Comparison of ENCODE assay signal across 1 cellular context in the genomic region with DNA sequence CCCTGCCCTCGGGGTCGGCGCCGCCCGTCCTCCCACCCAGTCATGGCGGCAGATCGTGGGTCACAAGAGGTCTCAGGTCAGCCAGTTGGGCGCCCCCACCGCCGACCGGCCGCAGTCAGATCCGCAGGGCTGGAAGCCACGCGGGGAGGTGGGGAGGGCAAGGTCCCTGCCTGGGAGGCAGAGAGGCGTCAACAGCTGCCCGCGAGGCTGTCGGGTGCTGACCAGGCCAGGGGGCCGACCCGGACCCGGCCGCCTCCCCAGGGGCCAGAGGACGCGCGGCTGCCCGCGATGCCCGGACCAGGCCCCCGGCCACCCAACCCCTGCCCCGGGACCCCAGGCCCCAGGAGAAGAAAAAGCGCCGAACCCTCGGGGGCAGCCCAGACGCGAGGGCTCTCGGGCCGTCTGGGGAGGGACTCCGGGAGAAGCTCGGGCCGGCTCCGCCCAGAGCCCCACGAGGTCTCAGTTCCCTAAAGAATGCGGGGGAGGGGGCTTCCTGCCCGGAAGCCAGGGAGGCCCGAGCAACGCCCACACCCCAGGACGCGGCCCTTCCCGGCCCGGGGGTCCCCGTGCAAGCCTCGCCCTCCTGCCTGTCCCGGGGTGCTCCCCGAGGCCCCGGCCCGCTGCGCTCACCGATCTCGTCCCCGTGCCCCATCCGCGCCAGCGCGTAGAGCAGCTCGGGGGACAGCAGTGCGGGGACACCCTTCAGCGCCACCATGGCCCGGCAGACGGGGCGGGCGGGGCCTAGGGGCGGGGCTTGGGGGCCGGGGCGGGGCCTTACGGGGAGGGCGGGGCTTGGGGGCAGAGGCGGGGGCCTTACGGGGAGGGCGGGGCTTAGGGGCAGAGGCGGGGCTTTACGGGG.
TF ChIP-seq lines count a peak whose summit lies in the region.

A gene with protein sequence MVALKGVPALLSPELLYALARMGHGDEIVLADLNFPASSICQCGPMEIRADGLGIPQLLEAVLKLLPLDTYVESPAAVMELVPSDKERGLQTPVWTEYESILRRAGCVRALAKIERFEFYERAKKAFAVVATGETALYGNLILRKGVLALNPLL (minus strand): TSS at position 727 of the 859 bp plus-strand sequence. CDS start 12 bp downstream, at position 715.

TF ChIP-seq in GM12878, 131 proteins besides CTCF, POLR2A, EP300 and RAD21 (continues in another document):
- TF ChIP-seq IKZF1 (conservative IDR thresholded peaks at IDR 0.05), result peak; percentile 84
- TF ChIP-seq POU2F2 (IDR thresholded peaks at IDR 0.05; ENCODE audit: borderline replicate concordance, low read depth, low read length), result peak; percentile 45; the same call in 1 of the 3 replicates
- 0 out of 2 replicates have a peak, but pooled peaks have one; percentile 26 for TF ChIP-seq TBL1XR1 (IDR thresholded peaks at IDR 0.05; ENCODE audit: low read depth, low read length)
- peak in 1 of 2 experiments; percentile 28; a peak in 1 of 4 replicates for TF ChIP-seq IKZF2 (IDR thresholded peaks at IDR 0.05)
- TF ChIP-seq CREB1 (IDR thresholded peaks at IDR 0.05; ENCODE audit: low read depth), result no peak
- TF ChIP-seq, protein P1, sequence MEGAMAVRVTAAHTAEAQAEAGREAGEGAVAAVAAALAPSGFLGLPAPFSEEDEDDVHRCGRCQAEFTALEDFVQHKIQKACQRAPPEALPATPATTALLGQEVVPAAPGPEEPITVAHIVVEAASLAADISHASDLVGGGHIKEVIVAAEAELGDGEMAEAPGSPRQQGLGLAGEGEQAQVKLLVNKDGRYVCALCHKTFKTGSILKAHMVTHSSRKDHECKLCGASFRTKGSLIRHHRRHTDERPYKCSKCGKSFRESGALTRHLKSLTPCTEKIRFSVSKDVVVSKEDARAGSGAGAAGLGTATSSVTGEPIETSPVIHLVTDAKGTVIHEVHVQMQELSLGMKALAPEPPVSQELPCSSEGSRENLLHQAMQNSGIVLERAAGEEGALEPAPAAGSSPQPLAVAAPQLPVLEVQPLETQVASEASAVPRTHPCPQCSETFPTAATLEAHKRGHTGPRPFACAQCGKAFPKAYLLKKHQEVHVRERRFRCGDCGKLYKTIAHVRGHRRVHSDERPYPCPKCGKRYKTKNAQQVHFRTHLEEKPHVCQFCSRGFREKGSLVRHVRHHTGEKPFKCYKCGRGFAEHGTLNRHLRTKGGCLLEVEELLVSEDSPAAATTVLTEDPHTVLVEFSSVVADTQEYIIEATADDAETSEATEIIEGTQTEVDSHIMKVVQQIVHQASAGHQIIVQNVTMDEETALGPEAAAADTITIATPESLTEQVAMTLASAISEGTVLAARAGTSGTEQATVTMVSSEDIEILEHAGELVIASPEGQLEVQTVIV (IDR thresholded peaks at IDR 0.05; ENCODE audit: borderline replicate concordance, partially characterized antibody), result peak; percentile 39
- peak; percentile 61; the same call in 1 of the 2 replicates for TF ChIP-seq TAF1 (IDR thresholded peaks at IDR 0.05; ENCODE audit: borderline replicate concordance, low read depth, low read length)
- TF ChIP-seq NRF1 (conservative IDR thresholded peaks at IDR 0.05; ENCODE audit: low read depth, low read length), result no peak
- TF ChIP-seq RUNX3 (IDR thresholded peaks at IDR 0.05; ENCODE audit: low read length), result 0 out of 2 replicates have a peak, but pooled peaks have one; percentile 7
- 0 out of 2 replicates have a peak, but pooled peaks have one; percentile 43 for TF ChIP-seq CHD2 (IDR thresholded peaks at IDR 0.05; ENCODE audit: borderline replicate concordance, low read depth, low read length)
- TF ChIP-seq RFX5 (IDR thresholded peaks at IDR 0.05; ENCODE audit: low read depth, low read length), result no peak
- peak; percentile 53 for TF ChIP-seq RELA (IDR thresholded peaks at IDR 0.05; ENCODE audit: borderline replicate concordance, partially characterized antibody)
- TF ChIP-seq, protein P2, sequence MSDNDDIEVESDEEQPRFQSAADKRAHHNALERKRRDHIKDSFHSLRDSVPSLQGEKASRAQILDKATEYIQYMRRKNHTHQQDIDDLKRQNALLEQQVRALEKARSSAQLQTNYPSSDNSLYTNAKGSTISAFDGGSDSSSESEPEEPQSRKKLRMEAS (IDR thresholded peaks at IDR 0.05; ENCODE audit: low read depth, low read length), result peak; percentile 44; the same call in 1 of the 2 replicates
- TF ChIP-seq HDAC6 (IDR thresholded peaks at IDR 0.05; ENCODE audit: unreplicated experiment), result no peak
- TF ChIP-seq MYB (IDR thresholded peaks at IDR 0.05; ENCODE audit: borderline replicate concordance, low read depth, low read length), result no peak
- TF ChIP-seq ESRRA (IDR thresholded peaks at IDR 0.05; ENCODE audit: low read length), result no peak
- TF ChIP-seq, protein P3, sequence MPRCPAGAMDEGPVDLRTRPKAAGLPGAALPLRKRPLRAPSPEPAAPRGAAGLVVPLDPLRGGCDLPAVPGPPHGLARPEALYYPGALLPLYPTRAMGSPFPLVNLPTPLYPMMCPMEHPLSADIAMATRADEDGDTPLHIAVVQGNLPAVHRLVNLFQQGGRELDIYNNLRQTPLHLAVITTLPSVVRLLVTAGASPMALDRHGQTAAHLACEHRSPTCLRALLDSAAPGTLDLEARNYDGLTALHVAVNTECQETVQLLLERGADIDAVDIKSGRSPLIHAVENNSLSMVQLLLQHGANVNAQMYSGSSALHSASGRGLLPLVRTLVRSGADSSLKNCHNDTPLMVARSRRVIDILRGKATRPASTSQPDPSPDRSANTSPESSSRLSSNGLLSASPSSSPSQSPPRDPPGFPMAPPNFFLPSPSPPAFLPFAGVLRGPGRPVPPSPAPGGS (IDR thresholded peaks at IDR 0.05; ENCODE audit: borderline replicate concordance, insufficient read depth, low read depth, low read length, poor library complexity, severe bottlenecking), result peak; percentile 25
- no peak for TF ChIP-seq NR2C1 (IDR thresholded peaks at IDR 0.05)
- TF ChIP-seq GABPA (IDR thresholded peaks at IDR 0.05; ENCODE audit: low read depth), result no peak; the same call in 1 of the 2 replicates
- 0 out of 2 replicates have a peak, but pooled peaks have one; percentile 50 for TF ChIP-seq ZNF207 (IDR thresholded peaks at IDR 0.05; ENCODE audit: borderline replicate concordance)
- peak; percentile 40 for TF ChIP-seq MEF2B (IDR thresholded peaks at IDR 0.05; ENCODE audit: partially characterized antibody, poor library complexity, severe bottlenecking)
- no peak for TF ChIP-seq RCOR1 (conservative IDR thresholded peaks at IDR 0.05; ENCODE audit: low read depth, low read length)
- peak; percentile 41; the same call in 1 of the 2 replicates for TF ChIP-seq RB1 (IDR thresholded peaks at IDR 0.05; ENCODE audit: borderline replicate concordance)
- peak in 1 of 2 experiments; percentile 51; a peak in 1 of 4 replicates for TF ChIP-seq BHLHE40 (IDR thresholded peaks at IDR 0.05; ENCODE audit: borderline replicate concordance in 1 of 2, low read depth in 2 of 2, low read length in 1 of 2)
- TF ChIP-seq SRF (IDR thresholded peaks at IDR 0.05; ENCODE audit: low read depth in 2 of 2, low read length in 2 of 2), result 0 out of 4 replicates have a peak, but pooled peaks of 1 of the 2 experiments have one; percentile 4
- TF ChIP-seq ZSCAN29 (IDR thresholded peaks at IDR 0.05), result no peak
- TF ChIP-seq SREBF1 (IDR thresholded peaks at IDR 0.05; ENCODE audit: low read length), result no peak
- TF ChIP-seq SPI1 (IDR thresholded peaks at IDR 0.05; ENCODE audit: borderline replicate concordance, insufficient read depth, low read depth, low read length), result peak; percentile 74
- no peak for TF ChIP-seq NR2C2 (IDR thresholded peaks at IDR 0.05; ENCODE audit: borderline replicate concordance, control insufficient read depth, insufficient read length, low read depth)
- TF ChIP-seq, protein P4, sequence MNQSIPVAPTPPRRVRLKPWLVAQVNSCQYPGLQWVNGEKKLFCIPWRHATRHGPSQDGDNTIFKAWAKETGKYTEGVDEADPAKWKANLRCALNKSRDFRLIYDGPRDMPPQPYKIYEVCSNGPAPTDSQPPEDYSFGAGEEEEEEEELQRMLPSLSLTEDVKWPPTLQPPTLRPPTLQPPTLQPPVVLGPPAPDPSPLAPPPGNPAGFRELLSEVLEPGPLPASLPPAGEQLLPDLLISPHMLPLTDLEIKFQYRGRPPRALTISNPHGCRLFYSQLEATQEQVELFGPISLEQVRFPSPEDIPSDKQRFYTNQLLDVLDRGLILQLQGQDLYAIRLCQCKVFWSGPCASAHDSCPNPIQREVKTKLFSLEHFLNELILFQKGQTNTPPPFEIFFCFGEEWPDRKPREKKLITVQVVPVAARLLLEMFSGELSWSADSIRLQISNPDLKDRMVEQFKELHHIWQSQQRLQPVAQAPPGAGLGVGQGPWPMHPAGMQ (IDR thresholded peaks at IDR 0.05; ENCODE audit: borderline replicate concordance), result no peak
- TF ChIP-seq NBN (IDR thresholded peaks at IDR 0.05), result no peak
- TF ChIP-seq CBFB (IDR thresholded peaks at IDR 0.05; ENCODE audit: low read depth), result no peak
- TF ChIP-seq, protein P5, sequence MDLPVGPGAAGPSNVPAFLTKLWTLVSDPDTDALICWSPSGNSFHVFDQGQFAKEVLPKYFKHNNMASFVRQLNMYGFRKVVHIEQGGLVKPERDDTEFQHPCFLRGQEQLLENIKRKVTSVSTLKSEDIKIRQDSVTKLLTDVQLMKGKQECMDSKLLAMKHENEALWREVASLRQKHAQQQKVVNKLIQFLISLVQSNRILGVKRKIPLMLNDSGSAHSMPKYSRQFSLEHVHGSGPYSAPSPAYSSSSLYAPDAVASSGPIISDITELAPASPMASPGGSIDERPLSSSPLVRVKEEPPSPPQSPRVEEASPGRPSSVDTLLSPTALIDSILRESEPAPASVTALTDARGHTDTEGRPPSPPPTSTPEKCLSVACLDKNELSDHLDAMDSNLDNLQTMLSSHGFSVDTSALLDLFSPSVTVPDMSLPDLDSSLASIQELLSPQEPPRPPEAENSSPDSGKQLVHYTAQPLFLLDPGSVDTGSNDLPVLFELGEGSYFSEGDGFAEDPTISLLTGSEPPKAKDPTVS (IDR thresholded peaks at IDR 0.05; ENCODE audit: low read depth, low read length), result no peak
- TF ChIP-seq, protein P6, sequence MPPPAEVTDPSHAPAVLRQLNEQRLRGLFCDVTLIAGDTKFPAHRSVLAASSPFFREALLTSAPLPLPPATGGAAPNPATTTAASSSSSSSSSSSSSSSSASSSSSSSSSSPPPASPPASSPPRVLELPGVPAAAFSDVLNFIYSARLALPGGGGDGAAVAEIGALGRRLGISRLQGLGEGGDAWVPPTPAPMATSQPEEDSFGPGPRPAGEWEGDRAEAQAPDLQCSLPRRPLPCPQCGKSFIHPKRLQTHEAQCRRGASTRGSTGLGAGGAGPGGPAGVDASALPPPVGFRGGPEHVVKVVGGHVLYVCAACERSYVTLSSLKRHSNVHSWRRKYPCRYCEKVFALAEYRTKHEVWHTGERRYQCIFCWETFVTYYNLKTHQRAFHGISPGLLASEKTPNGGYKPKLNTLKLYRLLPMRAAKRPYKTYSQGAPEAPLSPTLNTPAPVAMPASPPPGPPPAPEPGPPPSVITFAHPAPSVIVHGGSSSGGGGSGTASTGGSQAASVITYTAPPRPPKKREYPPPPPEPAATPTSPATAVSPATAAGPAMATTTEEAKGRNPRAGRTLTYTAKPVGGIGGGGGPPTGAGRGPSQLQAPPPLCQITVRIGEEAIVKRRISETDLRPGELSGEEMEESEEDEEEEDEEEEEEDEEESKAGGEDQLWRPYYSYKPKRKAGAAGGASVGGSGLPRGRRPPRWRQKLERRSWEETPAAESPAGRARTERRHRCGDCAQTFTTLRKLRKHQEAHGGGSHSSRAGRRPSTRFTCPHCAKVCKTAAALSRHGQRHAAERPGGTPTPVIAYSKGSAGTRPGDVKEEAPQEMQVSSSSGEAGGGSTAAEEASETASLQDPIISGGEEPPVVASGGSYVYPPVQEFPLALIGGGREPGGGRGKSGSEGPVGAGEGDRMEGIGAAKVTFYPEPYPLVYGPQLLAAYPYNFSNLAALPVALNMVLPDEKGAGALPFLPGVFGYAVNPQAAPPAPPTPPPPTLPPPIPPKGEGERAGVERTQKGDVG (CRISPR knock-in tag; IDR thresholded peaks at IDR 0.05), result no peak
- TF ChIP-seq, protein P7, sequence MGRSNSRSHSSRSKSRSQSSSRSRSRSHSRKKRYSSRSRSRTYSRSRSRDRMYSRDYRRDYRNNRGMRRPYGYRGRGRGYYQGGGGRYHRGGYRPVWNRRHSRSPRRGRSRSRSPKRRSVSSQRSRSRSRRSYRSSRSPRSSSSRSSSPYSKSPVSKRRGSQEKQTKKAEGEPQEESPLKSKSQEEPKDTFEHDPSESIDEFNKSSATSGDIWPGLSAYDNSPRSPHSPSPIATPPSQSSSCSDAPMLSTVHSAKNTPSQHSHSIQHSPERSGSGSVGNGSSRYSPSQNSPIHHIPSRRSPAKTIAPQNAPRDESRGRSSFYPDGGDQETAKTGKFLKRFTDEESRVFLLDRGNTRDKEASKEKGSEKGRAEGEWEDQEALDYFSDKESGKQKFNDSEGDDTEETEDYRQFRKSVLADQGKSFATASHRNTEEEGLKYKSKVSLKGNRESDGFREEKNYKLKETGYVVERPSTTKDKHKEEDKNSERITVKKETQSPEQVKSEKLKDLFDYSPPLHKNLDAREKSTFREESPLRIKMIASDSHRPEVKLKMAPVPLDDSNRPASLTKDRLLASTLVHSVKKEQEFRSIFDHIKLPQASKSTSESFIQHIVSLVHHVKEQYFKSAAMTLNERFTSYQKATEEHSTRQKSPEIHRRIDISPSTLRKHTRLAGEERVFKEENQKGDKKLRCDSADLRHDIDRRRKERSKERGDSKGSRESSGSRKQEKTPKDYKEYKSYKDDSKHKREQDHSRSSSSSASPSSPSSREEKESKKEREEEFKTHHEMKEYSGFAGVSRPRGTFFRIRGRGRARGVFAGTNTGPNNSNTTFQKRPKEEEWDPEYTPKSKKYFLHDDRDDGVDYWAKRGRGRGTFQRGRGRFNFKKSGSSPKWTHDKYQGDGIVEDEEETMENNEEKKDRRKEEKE (IDR thresholded peaks at IDR 0.05), result no peak
- no peak for TF ChIP-seq SMAD5 (IDR thresholded peaks at IDR 0.05; ENCODE audit: low read depth)
- TF ChIP-seq, protein P8, sequence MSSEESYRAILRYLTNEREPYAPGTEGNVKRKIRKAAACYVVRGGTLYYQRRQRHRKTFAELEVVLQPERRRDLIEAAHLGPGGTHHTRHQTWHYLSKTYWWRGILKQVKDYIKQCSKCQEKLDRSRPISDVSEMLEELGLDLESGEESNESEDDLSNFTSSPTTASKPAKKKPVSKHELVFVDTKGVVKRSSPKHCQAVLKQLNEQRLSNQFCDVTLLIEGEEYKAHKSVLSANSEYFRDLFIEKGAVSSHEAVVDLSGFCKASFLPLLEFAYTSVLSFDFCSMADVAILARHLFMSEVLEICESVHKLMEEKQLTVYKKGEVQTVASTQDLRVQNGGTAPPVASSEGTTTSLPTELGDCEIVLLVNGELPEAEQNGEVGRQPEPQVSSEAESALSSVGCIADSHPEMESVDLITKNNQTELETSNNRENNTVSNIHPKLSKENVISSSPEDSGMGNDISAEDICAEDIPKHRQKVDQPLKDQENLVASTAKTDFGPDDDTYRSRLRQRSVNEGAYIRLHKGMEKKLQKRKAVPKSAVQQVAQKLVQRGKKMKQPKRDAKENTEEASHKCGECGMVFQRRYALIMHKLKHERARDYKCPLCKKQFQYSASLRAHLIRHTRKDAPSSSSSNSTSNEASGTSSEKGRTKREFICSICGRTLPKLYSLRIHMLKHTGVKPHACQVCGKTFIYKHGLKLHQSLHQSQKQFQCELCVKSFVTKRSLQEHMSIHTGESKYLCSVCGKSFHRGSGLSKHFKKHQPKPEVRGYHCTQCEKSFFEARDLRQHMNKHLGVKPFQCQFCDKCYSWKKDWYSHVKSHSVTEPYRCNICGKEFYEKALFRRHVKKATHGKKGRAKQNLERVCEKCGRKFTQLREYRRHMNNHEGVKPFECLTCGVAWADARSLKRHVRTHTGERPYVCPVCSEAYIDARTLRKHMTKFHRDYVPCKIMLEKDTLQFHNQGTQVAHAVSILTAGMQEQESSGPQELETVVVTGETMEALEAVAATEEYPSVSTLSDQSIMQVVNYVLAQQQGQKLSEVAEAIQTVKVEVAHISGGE (CRISPR knock-in tag; IDR thresholded peaks at IDR 0.05), result peak; percentile 73
- TF ChIP-seq EZH2 (IDR thresholded peaks at IDR 0.05; ENCODE audit: borderline replicate concordance, control insufficient read depth, low read depth, low read length), result no peak
- peak; percentile 55 for TF ChIP-seq MXI1 (IDR thresholded peaks at IDR 0.05; ENCODE audit: low read depth, low read length)
- no peak for TF ChIP-seq JUND (IDR thresholded peaks at IDR 0.05; ENCODE audit: low read depth, low read length)
